Comparison of ENCODE assay signal across 27 cellular contexts in the genomic region with DNA sequence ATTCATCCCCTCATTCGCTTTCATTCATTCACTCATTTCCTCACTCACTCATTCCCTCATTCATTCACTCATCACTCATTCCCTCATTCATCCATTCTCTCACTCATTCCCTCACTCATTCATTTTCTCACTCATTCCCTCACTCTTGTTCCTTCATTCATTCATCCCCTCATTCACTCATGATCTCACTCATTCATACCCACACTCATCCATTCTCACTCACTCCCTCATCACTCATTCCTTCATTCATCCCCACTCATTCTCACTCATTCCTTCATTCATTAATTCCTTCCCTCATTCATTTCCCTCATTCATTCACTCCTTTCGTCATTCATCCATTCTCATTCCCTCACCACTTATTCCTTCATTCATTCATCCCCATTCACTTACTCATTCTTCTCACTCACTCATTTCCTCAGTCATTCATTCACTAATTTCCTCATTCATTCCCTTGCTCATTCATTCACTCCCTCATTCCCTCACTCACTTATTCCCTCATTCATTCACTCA.
"Had no signal": no experiment of that assay in that cellular context is flagged by ENCODE, and none has a peak within 500 bp of the region (broad histone marks: within the 10 kb centered on the region; RNA-seq: fewer than 3 reads in every experiment).

No MANE protein-coding gene starts in this region.

- H3K9me3 ChIP-seq: colonic mucosa, esophagus squamous epithelium, gastrocnemius medialis, heart right ventricle, left lung, lower lobe of right lung, mucosa of descending colon had no signal

- DNase-seq: colonic mucosa; cortex of kidney; effector CD8-positive, alpha-beta T cell; effector memory CD8-positive, alpha-beta T cell; erythroblast; esophagus squamous epithelium; foreskin fibroblast; foreskin melanocyte; glutamatergic neuron; heart right ventricle; hippocampal formation; left cardiac atrium; left ventricle myocardium superior; mesenchymal stem cell; naive B cell had no signal

- ATAC-seq: effector memory CD8-positive, alpha-beta T cell; esophagus mucosa; heart right ventricle; left lung; left ventricle myocardium superior; lower lobe of right lung had no signal

- H3K27ac ChIP-seq: colonic mucosa, epithelial cell of prostate, esophagus squamous epithelium, left lung, lower lobe of right lung had no signal

- H3K27me3 ChIP-seq: colonic mucosa, esophagus squamous epithelium, gastrocnemius medialis, heart right ventricle, left lung had no signal

- H3K4me3 ChIP-seq: colonic mucosa, esophagus squamous epithelium, gastrocnemius medialis, heart right ventricle, left lung, lower lobe of right lung, mucosa of descending colon had no signal

- H3K36me3 ChIP-seq: colonic mucosa had no signal

- H3K4me1 ChIP-seq: colonic mucosa had no signal

- H3K27ac Mint-ChIP-seq: dendritic cell treated with granulocyte-macrophage colony-stimulating factor and Interleukin-4, amounts not matched to agents 40 ng/mL and 50 ng/mL, for 4 days; effector memory CD8-positive, alpha-beta T cell; endodermal cell; mesothelial cell of epicardium; naive B cell had no signal

- H3K27me3 Mint-ChIP-seq: dendritic cell treated with granulocyte-macrophage colony-stimulating factor and Interleukin-4, amounts not matched to agents 40 ng/mL and 50 ng/mL, for 4 days; effector memory CD8-positive, alpha-beta T cell; naive B cell had no signal

- FAIRE-seq: endometrium, islet of Langerhans, keratinocyte had no signal

- H3K4me3 Mint-ChIP-seq: dendritic cell treated with granulocyte-macrophage colony-stimulating factor and Interleukin-4, amounts not matched to agents 40 ng/mL and 50 ng/mL, for 4 days; effector memory CD8-positive, alpha-beta T cell; endodermal cell; mesothelial cell of epicardium; naive B cell had no signal

- H3K9me3 Mint-ChIP-seq: dendritic cell treated with granulocyte-macrophage colony-stimulating factor and Interleukin-4, amounts not matched to agents 40 ng/mL and 50 ng/mL, for 4 days; effector memory CD8-positive, alpha-beta T cell; endodermal cell; mesothelial cell of epicardium had no signal
